ENCODE assay signal across 8 cellular contexts in the genomic region with DNA sequence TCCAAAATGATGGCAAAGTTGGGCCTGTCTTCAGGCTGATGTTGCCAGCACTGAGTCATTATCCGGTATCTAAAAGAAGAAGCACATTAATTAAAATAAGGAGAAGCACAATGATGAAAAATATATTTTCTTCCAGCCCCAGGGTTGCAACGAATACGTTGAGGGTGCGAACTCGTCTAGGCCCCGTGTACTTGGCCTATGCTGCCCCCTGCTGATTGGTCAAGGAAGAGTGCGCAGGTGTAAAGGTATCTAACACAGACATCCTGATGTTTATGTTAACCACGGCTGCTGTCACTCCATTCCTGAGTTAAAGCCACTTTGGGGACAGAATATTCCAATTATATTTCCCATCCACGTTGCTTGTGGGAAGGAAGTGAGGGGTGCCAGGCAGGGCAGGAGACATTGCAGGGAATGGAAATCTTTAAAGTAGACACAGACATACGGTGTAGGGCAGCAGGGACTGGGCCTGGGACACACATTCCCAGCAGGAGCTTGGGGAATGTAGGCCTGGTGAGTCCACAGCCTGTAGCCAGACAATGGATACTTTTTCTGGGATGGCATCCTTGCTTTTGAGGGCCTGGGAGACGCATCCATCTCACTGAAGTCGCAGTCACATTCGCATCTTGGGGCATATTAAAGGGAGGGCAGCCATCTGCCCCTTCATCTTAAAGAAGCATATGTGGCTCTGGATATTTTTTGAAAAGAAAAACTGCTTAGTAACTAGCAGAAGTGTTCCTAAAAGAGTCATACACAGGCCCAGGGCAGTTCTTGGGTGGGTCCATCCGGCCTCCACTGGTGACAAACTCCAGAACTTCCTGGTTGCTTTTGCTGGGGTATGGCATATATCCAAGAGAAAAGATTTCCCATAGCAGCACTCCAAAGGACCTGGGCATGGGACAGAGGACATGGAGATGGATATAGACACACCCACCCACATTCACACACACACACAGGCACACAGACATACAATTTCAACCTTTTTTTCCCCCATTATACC.
A peak's percentile ranks its signal among the peaks of the same experiment; 100 is the strongest.
DNase-seq lines count a peak whose midpoint lies in the region; ATAC-seq, FAIRE-seq and TF ChIP-seq lines count a peak whose summit lies in the region.

No MANE protein-coding gene starts in this region.

- no peaks in the 10 kb centered on the region for H3K36me3 Mint-ChIP-seq in natural killer cell treated with Interleukin-12 subunit alpha and Interleukin-12 subunit beta and Interleukin-15 and Interleukin-18, amount 100 ng/mL, for 72 hours

- no peak overlapping the region for H3K4me3 Mint-ChIP-seq in natural killer cell treated with Interleukin-12 subunit alpha and Interleukin-12 subunit beta and Interleukin-15 and Interleukin-18, amount 100 ng/mL, for 72 hours

- no peak for TF ChIP-seq POLR2A in esophagus muscularis mucosa (IDR thresholded peaks at IDR 0.05; ENCODE audit: low read depth)

- no peak overlapping the region for H3K9ac ChIP-seq in NT2/D1 (ENCODE audit: insufficient read length, low read depth)

- no peak overlapping the region for H3K4me3 ChIP-seq in NT2/D1 (ENCODE audit: insufficient read length, low read depth)
- H3K4me3 ChIP-seq in esophagus muscularis mucosa: no peak overlapping the region

- no peak for TF ChIP-seq EP300 in esophagus muscularis mucosa (IDR thresholded peaks at IDR 0.05)

- H3K9me3 ChIP-seq in NT2/D1 (ENCODE audit: insufficient read depth, low read length): no peaks in the 10 kb centered on the region
- H3K9me3 ChIP-seq in esophagus muscularis mucosa: no peaks in the 10 kb centered on the region

- peak; percentile 89 for FAIRE-seq in G401.6 (lab: Jason Lieb, UNC)

- H3K4me1 ChIP-seq in NT2/D1 (ENCODE audit: insufficient read depth, insufficient read length) (no peaks in the 10 kb centered on the region), esophagus muscularis mucosa (peaks cover 0 to 7% (median 0%) of the 10 kb centered on the region in 4 donors)

- intact Hi-C loops in esophagus muscularis mucosa (cut with DNase I): loop anchor here (2.0 kb wide), 1 partner anchor 236 kb away; no protein-coding TSS in a partner anchor

- peak; percentile 82 to 83 for ATAC-seq in natural killer cell treated with Interleukin-12 subunit alpha and Interleukin-12 subunit beta and Interleukin-15 and Interleukin-18, amount 100 ng/mL, for 72 hours
- peak; percentile 93 for ATAC-seq in stimulated activated naive CD8-positive, alpha-beta T cell treated with anti-CD3 and anti-CD28 coated beads, Interleukin-15, Interleukin-2, amounts not matched to agents 100 U/mL and 50 U/mL, for 24 hours

- peak; percentile 31 for DNase-seq in HS-27A (ENCODE audit: low read depth)
- peak; percentile 72 for DNase-seq in NT2/D1 (ENCODE audit: low read depth, low spot score)
- peak; percentile 87 for DNase-seq in activated CD8-positive, alpha-beta memory T cell treated with anti-CD3 and anti-CD28 coated beads, Interleukin-2, amount 50 U/mL, for 48 hours
- no peak for DNase-seq in esophagus muscularis mucosa (ENCODE audit: extremely low spot score)
- DNase-seq in natural killer cell treated with Interleukin-12 subunit alpha and Interleukin-12 subunit beta and Interleukin-15 and Interleukin-18, amount 100 ng/mL, for 72 hours (ENCODE audit: low spot score): peak; percentile 80
- peak; percentile 84 for DNase-seq in stimulated activated naive CD8-positive, alpha-beta T cell treated with anti-CD3 and anti-CD28 coated beads, Interleukin-15, Interleukin-2, amounts not matched to agents 100 U/mL and 50 U/mL, for 24 hours
- no peak for DNase-seq in OCI-M2 (lab: John Stamatoyannopoulos, UW; ENCODE audit: unreplicated experiment)

- 32% methylated on average over 14 of the region's 14 CpGs for WGBS in esophagus muscularis mucosa

- H3K27me3 ChIP-seq in NT2/D1 (ENCODE audit: insufficient read depth, insufficient read length) (no peaks in the 10 kb centered on the region), esophagus muscularis mucosa (no peaks in the 10 kb centered on the region)

- no peak overlapping the region for H3K27ac ChIP-seq in esophagus muscularis mucosa (replicated peaks in 1 of 4)

- peak; percentile 72 to 76 (median 74) for TF ChIP-seq CTCF in esophagus muscularis mucosa (IDR thresholded peaks at IDR 0.05)

- no peak overlapping the region for H3K27ac Mint-ChIP-seq in natural killer cell treated with Interleukin-12 subunit alpha and Interleukin-12 subunit beta and Interleukin-15 and Interleukin-18, amount 100 ng/mL, for 72 hours

- H3K27me3 Mint-ChIP-seq in natural killer cell treated with Interleukin-12 subunit alpha and Interleukin-12 subunit beta and Interleukin-15 and Interleukin-18, amount 100 ng/mL, for 72 hours: no peaks in the 10 kb centered on the region

- H3K36me3 ChIP-seq in NT2/D1 (ENCODE audit: insufficient read depth, insufficient read length, low read length) (no peaks in the 10 kb centered on the region), esophagus muscularis mucosa (peaks cover 0 to 15% (median 0%) of the 10 kb centered on the region in 4 donors)

- H3K9me3 Mint-ChIP-seq in natural killer cell treated with Interleukin-12 subunit alpha and Interleukin-12 subunit beta and Interleukin-15 and Interleukin-18, amount 100 ng/mL, for 72 hours: no peaks in the 10 kb centered on the region

- H3K4me1 Mint-ChIP-seq in natural killer cell treated with Interleukin-12 subunit alpha and Interleukin-12 subunit beta and Interleukin-15 and Interleukin-18, amount 100 ng/mL, for 72 hours (ENCODE audit: low read depth in 2 of 2): no peaks in the 10 kb centered on the region

Comparison
In these comparisons a context has a peak if more than half of its experiments do, and no peak if none do; other contexts are left out.
1. DNase-seq: peak in HS-27A (single experiment), NT2/D1 (single experiment), activated CD8-positive, alpha-beta memory T cell treated with anti-CD3 and anti-CD28 coated beads, Interleukin-2, amount 50 U/mL, for 48 hours (single experiment), natural killer cell treated with Interleukin-12 subunit alpha and Interleukin-12 subunit beta and Interleukin-15 and Interleukin-18, amount 100 ng/mL, for 72 hours (single experiment) and stimulated activated naive CD8-positive, alpha-beta T cell treated with anti-CD3 and anti-CD28 coated beads, Interleukin-15, Interleukin-2, amounts not matched to agents 100 U/mL and 50 U/mL, for 24 hours (single experiment); none in esophagus muscularis mucosa (single experiment) and OCI-M2 (single experiment).